Comparison of ENCODE assay signal across 31 cellular contexts in genomic region chr4:89531932-89532640, GRCh38.
"Had no signal": no experiment of that assay in that cellular context is flagged by ENCODE, and none has a peak within 500 bp of the region (broad histone marks: within the 10 kb centered on the region; RNA-seq: fewer than 3 reads in every experiment).

No MANE protein-coding gene starts in this region.

- FAIRE-seq: colon had no signal

- H3K9me3 ChIP-seq: adrenal gland, body of pancreas, esophagus squamous epithelium, gastrocnemius medialis had no signal

- H3K4me1 ChIP-seq: adrenal gland, body of pancreas, esophagus squamous epithelium, gastrocnemius medialis, heart left ventricle had no signal

- H3K4me3 ChIP-seq: adrenal gland, body of pancreas, esophagus squamous epithelium, gastrocnemius medialis, heart left ventricle had no signal

- H3K27me3 ChIP-seq: adrenal gland, body of pancreas, esophagus squamous epithelium, gastrocnemius medialis, heart left ventricle had no signal

- H3K36me3 ChIP-seq: adrenal gland, esophagus squamous epithelium, gastrocnemius medialis, heart left ventricle, WERI-Rb-1 had no signal

- H3K27ac ChIP-seq: adrenal gland, body of pancreas, epithelial cell of prostate, esophagus squamous epithelium, gastrocnemius medialis, heart left ventricle, WERI-Rb-1 had no signal

- DNase-seq: activated B cell treated with CpG ODN at 0.5 μM for 24 hours; activated CD4-positive, alpha-beta T cell treated with anti-CD3 and anti-CD28 coated beads for 48 hours; activated CD4-positive, alpha-beta T cell treated with anti-CD3 and anti-CD28 coated beads, Interleukin-2, amount 50 U/mL, for 1 hour; activated CD4-positive, alpha-beta T cell treated with anti-CD3 and anti-CD28 coated beads, Interleukin-2, amount 50 U/mL, for 48 hours; activated CD8-positive, alpha-beta memory T cell treated with anti-CD3 and anti-CD28 coated beads, Interleukin-2, amount 10 ng/mL, durations not matched to agents 7 days and 5 days; activated CD8-positive, alpha-beta memory T cell treated with anti-CD3 and anti-CD28 coated beads, Interleukin-2, amount 50 U/mL, for 4 hours; activated CD8-positive, alpha-beta T cell treated with anti-CD3 and anti-CD28 coated beads, Interleukin-2, amount 10 ng/mL, durations not matched to agents 7 days and 5 days; activated effector memory CD4-positive, alpha-beta T cell treated with anti-CD3 and anti-CD28 coated beads, Interleukin-2, amount 50 U/mL, for 16 hours; activated naive CD4-positive, alpha-beta T cell treated with anti-CD3 and anti-CD28 coated beads for 36 hours; activated naive CD8-positive, alpha-beta T cell treated with anti-CD3 and anti-CD28 coated beads for 36 hours; activated naive CD8-positive, alpha-beta T cell treated with anti-CD3 and anti-CD28 coated beads, Interleukin-2, amount 50 U/mL, for 24 hours; activated T-cell treated with anti-CD3 and anti-CD28 coated beads, Interleukin-2, amount 50 U/mL, for 1 hour; activated T-cell treated with anti-CD3 and anti-CD28 coated beads, Interleukin-2, amount 50 U/mL, for 48 hours; adrenal gland; amygdala; aorta; body of pancreas; caudate nucleus; cortex of kidney; dermis blood vessel endothelial cell; effector CD4-positive, alpha-beta T cell; effector memory CD8-positive, alpha-beta T cell; esophagus squamous epithelium; gastrocnemius medialis; glutamatergic neuron; heart left ventricle; T-helper 17 cell; T1000; WERI-Rb-1 had no signal
